In genomic region chr18:9478545-9478944, GRCh38 we compare ENCODE assay signal across 25 cellular contexts.
"Had no signal": no experiment of that assay in that cellular context is flagged by ENCODE, and none has a peak within 500 bp of the region (broad histone marks: within the 10 kb centered on the region; RNA-seq: fewer than 3 reads in every experiment).

No MANE protein-coding gene starts in this region.

- H3K9me3 ChIP-seq: esophagus muscularis mucosa, left lung, right lobe of liver, testis, transverse colon had no signal

- ATAC-seq: activated CD8-positive, alpha-beta T cell treated with anti-CD3 and anti-CD28 coated beads for 36 hours; activated T-cell treated with anti-CD3 and anti-CD28 coated beads, Interleukin-2, amount 50 U/mL, for 4 hours; activated T-helper 17 cell treated with anti-CD3 and anti-CD28 coated beads, Interleukin-2, amount 50 U/mL, for 72 hours; foreskin keratinocyte; left lung; naive thymus-derived CD4-positive, alpha-beta T cell; right lobe of liver; stimulated activated naive CD8-positive, alpha-beta T cell treated with anti-CD3 and anti-CD28 coated beads, Interleukin-15, Interleukin-2, amounts not matched to agents 100 U/mL and 50 U/mL, for 24 hours; WTC11 had no signal

- DNase-seq: activated CD4-positive, alpha-beta T cell treated with anti-CD3 and anti-CD28 coated beads, Interleukin-2, amount 50 U/mL, for 1 hour; activated CD8-positive, alpha-beta T cell treated with anti-CD3 and anti-CD28 coated beads for 36 hours; activated gamma-delta T cell treated with Interleukin-2 at 50 U/mL for 16 hours; activated naive CD4-positive, alpha-beta T cell treated with anti-CD3 and anti-CD28 coated beads, Interleukin-2, amount 50 U/mL, for 16 hours; activated T-cell treated with anti-CD3 and anti-CD28 coated beads, Interleukin-2, amount 50 U/mL, for 4 hours; amniotic stem cell; brain microvascular endothelial cell; caudate nucleus; endodermal cell; foreskin keratinocyte; mammary epithelial cell; midbrain; naive thymus-derived CD4-positive, alpha-beta T cell; nucleus accumbens; stimulated activated CD4-positive, alpha-beta T cell treated with anti-CD3 and anti-CD28 coated beads, Interleukin-12 subunit alpha, Interleukin-12 subunit beta, amount 100 ng/mL, for 4 hours; stimulated activated CD4-positive, alpha-beta T cell treated with anti-CD3 and anti-CD28 coated beads, Interleukin-4, amount 100 ng/mL, for 1 hour; stimulated activated naive CD8-positive, alpha-beta T cell treated with anti-CD3 and anti-CD28 coated beads, Interleukin-15, Interleukin-2, amounts not matched to agents 100 U/mL and 50 U/mL, for 24 hours; T-helper 9 cell; testis; transverse colon had no signal

- H3K4me3 ChIP-seq: esophagus muscularis mucosa, left lung, right lobe of liver, testis, transverse colon had no signal

- H3K27me3 ChIP-seq: brain microvascular endothelial cell, esophagus muscularis mucosa, foreskin keratinocyte, left lung, right lobe of liver, testis, transverse colon had no signal

- H3K36me3 ChIP-seq: right lobe of liver, transverse colon had no signal

- H3K27ac ChIP-seq: brain microvascular endothelial cell, esophagus muscularis mucosa, foreskin keratinocyte, left lung, right lobe of liver, testis, transverse colon had no signal
